Comparison of ENCODE assay signal across 19 cellular contexts in genomic region chr1:194297999-194298598, GRCh38.
DNase-seq lines count a peak whose midpoint lies in the region; ATAC-seq, FAIRE-seq and TF ChIP-seq lines count a peak whose summit lies in the region.
"Had no signal": no experiment of that assay in that cellular context is flagged by ENCODE, and none has a peak within 500 bp of the region (broad histone marks: within the 10 kb centered on the region; RNA-seq: fewer than 3 reads in every experiment).

No MANE protein-coding gene starts in this region.

- H4K20me1 ChIP-seq in HepG2 (ENCODE audit: insufficient read depth, low read length) (no peaks in the 10 kb centered on the region), OCI-LY3 (ENCODE audit: insufficient read depth, low read length) (no peaks in the 10 kb centered on the region), mammary epithelial cell (ENCODE audit: insufficient read depth, low read length) (no peaks in the 10 kb centered on the region)

- H3K9me3 ChIP-seq in HepG2 (ENCODE audit: low read length) (no peaks in the 10 kb centered on the region), right lobe of liver (no peaks in the 10 kb centered on the region), OCI-LY3 (ENCODE audit: insufficient read depth, low read length) (no peaks in the 10 kb centered on the region), mammary epithelial cell (replicated peaks; ENCODE audit: insufficient read depth, low read length) (no peaks in the 10 kb centered on the region), gastroesophageal sphincter (no peaks in the 10 kb centered on the region)
- H3K9me3 ChIP-seq: esophagus muscularis mucosa, heart left ventricle, pancreas, suprapubic skin had no signal

- H3K4me3 ChIP-seq in HepG2 (replicated peaks in 1 of 3; ENCODE audit: insufficient read depth in 1 of 3, low read depth in 2 of 3, low read length in 3 of 3) (no peak overlapping the region), right lobe of liver (no peak overlapping the region), OCI-LY3 (ENCODE audit: low read length) (no peak overlapping the region), mammary epithelial cell (replicated peaks in 1 of 3; ENCODE audit: insufficient read depth in 1 of 3, low read depth in 2 of 3, low read length in 3 of 3) (no peak overlapping the region), gastroesophageal sphincter (no peak overlapping the region)
- H3K4me3 ChIP-seq: esophagus muscularis mucosa, heart left ventricle, pancreas, PC-9, SK-N-MC, suprapubic skin had no signal

- no peak for FAIRE-seq in HepG2 (lab: Jason Lieb, UNC)
- FAIRE-seq: G401.6, GM12891, pancreas had no signal

- no peak for TF ChIP-seq CTCF in HepG2 (CRISPR knock-in tag; IDR thresholded peaks at IDR 0.05)
- no peak for TF ChIP-seq CTCF in right lobe of liver (IDR thresholded peaks at IDR 0.05)
- no peak for TF ChIP-seq CTCF in OCI-LY3 (IDR thresholded peaks at IDR 0.05; ENCODE audit: low read depth, low read length)
- no peak for TF ChIP-seq CTCF in mammary epithelial cell (conservative IDR thresholded peaks at IDR 0.05 in 1 of 2, IDR thresholded peaks at IDR 0.05 in 1 of 2; ENCODE audit: extremely low read depth in 1 of 2, insufficient read depth in 1 of 2, low read depth in 1 of 2, low read length in 2 of 2)
- no peak for TF ChIP-seq CTCF in gastroesophageal sphincter (IDR thresholded peaks at IDR 0.05)

- WGBS in HepG2 (ENCODE audit: low lambda C conversion rate) = 33% methylated on average over 1 of the region's 1 CpG
- WGBS in right lobe of liver (ENCODE audit: insufficient coverage, low coverage, low lambda C conversion rate, missing lambda C conversion rate) = no CpG with 5 or more reads among the region's 1 CpG
- 78% methylated on average over 1 of the region's 1 CpG for WGBS in mammary epithelial cell (ENCODE audit: low coverage, missing lambda C conversion rate)
- WGBS in gastroesophageal sphincter (ENCODE audit: low coverage in 1 of 2), 2 donors = 60% methylated on average over 1 of the region's 1 CpG; no CpG with 5 or more reads in 1 of the 2 donors

- H3K9ac ChIP-seq in HepG2 (ENCODE audit: insufficient read depth, low read depth, low read length) (no peak overlapping the region), OCI-LY3 (ENCODE audit: low read length) (no peak overlapping the region), mammary epithelial cell (ENCODE audit: insufficient read depth, low read length) (no peak overlapping the region)

- dilution Hi-C loops in mammary epithelial cell (cut with HindIII; ENCODE audit: low sequenced_read_pairs) = no loop called here

- TF ChIP-seq RAD21 in HepG2 (CRISPR knock-in tag; IDR thresholded peaks at IDR 0.05) = no peak

- H3K27ac ChIP-seq in HepG2 (ENCODE audit: extremely low read length, insufficient read depth, low read length) (no peak overlapping the region), right lobe of liver (no peak overlapping the region), OCI-LY3 (ENCODE audit: low read length) (no peak overlapping the region), mammary epithelial cell (ENCODE audit: insufficient read depth, low read depth, low read length) (no peak overlapping the region), gastroesophageal sphincter (no peak overlapping the region)
- H3K27ac ChIP-seq: esophagus muscularis mucosa, heart left ventricle, pancreas, PC-9, SK-N-MC, suprapubic skin had no signal

- no peaks in the 10 kb centered on the region for H3K36me3 ChIP-seq in HepG2 (replicated peaks in 1 of 2; ENCODE audit: control insufficient read depth in 1 of 2, insufficient read depth in 2 of 2, low read length in 2 of 2)
- no peaks in the 10 kb centered on the region for H3K36me3 ChIP-seq in right lobe of liver
- no peaks in the 10 kb centered on the region for H3K36me3 ChIP-seq in OCI-LY3 (replicated peaks; ENCODE audit: low read depth, low read length)
- H3K36me3 ChIP-seq in mammary epithelial cell (ENCODE audit: insufficient read depth, low read length) = no peaks in the 10 kb centered on the region
- H3K36me3 ChIP-seq in gastroesophageal sphincter = no peaks in the 10 kb centered on the region
- H3K36me3 ChIP-seq: esophagus muscularis mucosa, heart left ventricle, pancreas, suprapubic skin had no signal

- no peak for TF ChIP-seq EP300 in HepG2 (IDR thresholded peaks at IDR 0.05; ENCODE audit: low read depth in 2 of 2, low read length in 2 of 2)
- TF ChIP-seq EP300 in HepG2 (CRISPR knock-in tag; IDR thresholded peaks at IDR 0.05; ENCODE audit: borderline replicate concordance) = no peak
- no peak for TF ChIP-seq EP300 in gastroesophageal sphincter (IDR thresholded peaks at IDR 0.05)

- POLR2A ChIA-PET in HepG2 (lab: Yijun Ruan, JAX) = no interaction called here
- POLR2A ChIA-PET in HEK293T (lab: Yijun Ruan, JAX) = no interaction called here

- intact Hi-C loops in HepG2 (cut with micrococcal nuclease; ENCODE audit: unreplicated experiment) = loop anchor here (10.0 kb wide), 1 partner anchor 133 kb away; no protein-coding TSS in a partner anchor
- intact Hi-C loops in right lobe of liver (cut with DNase I) = no loop called here
- intact Hi-C loops in mammary epithelial cell (cut with micrococcal nuclease) = no loop called here

- H3K27me3 ChIP-seq in HepG2 (ENCODE audit: control insufficient read depth in 1 of 2, insufficient read depth in 2 of 2, low read length in 2 of 2) = no peaks in the 10 kb centered on the region
- no peaks in the 10 kb centered on the region for H3K27me3 ChIP-seq in right lobe of liver
- no peaks in the 10 kb centered on the region for H3K27me3 ChIP-seq in OCI-LY3 (ENCODE audit: low read depth, low read length)
- no peaks in the 10 kb centered on the region for H3K27me3 ChIP-seq in mammary epithelial cell (ENCODE audit: insufficient read depth, low read length)
- H3K27me3 ChIP-seq in gastroesophageal sphincter = no peaks in the 10 kb centered on the region
- H3K27me3 ChIP-seq: esophagus muscularis mucosa, heart left ventricle, pancreas, suprapubic skin had no signal

- H2AFZ ChIP-seq in HepG2 (ENCODE audit: low read length) = no peak overlapping the region
- H2AFZ ChIP-seq in OCI-LY3 (ENCODE audit: low read depth, low read length) = 0 out of 2 replicates have a peak overlapping the region, but pooled peaks have one; percentile 7
- peak overlapping the region; percentile 20 for H2AFZ ChIP-seq in mammary epithelial cell (ENCODE audit: low read depth, low read length)
- H2AFZ ChIP-seq: PC-9 had no signal

- in situ Hi-C loops in HepG2 (cut with HindIII; ENCODE audit: extremely low pct_ligation_motif_present, low pct_unique_long_range_greater_than_20kb) = no loop called here
- in situ Hi-C loops in mammary epithelial cell (cut with MboI; ENCODE audit: low sequenced_read_pairs in 2 of 2) = no loop called here

- no TSS peak for BruUV-seq in HepG2 (replicated peaks; lab: Mats Ljungman, UMichigan)
- no TSS peak for BruUV-seq in mammary epithelial cell (replicated peaks; lab: Mats Ljungman, UMichigan)

- DNase-seq in HepG2 (ENCODE audit: low spot score) (no peak), right lobe of liver (no peak), mammary epithelial cell (no peak), HEK293T (ENCODE audit: extremely low spot score) (no peak), NCI-H446 (lab: John Stamatoyannopoulos, UW) (no peak)
- DNase-seq: heart left ventricle; immature natural killer cell; NCI-H187 treated with DMSO at 0.1 percent for 48 hours; NCI-H510A treated with DMSO at 0.1 percent for 48 hours; pancreas; PC-9; stimulated activated CD4-positive, alpha-beta T cell treated with anti-CD3 and anti-CD28 coated beads, Interleukin-2, amount 100 ng/mL, for 48 hours had no signal

- H3K4me2 ChIP-seq in HepG2 (ENCODE audit: low read depth, low read length) (no peak overlapping the region), OCI-LY3 (ENCODE audit: low read length) (no peak overlapping the region), mammary epithelial cell (ENCODE audit: insufficient read depth, low read depth, low read length) (no peak overlapping the region)
- H3K4me2 ChIP-seq: PC-9 had no signal

- H3K79me2 ChIP-seq in HepG2 (ENCODE audit: insufficient read depth, low read length) = no peaks in the 10 kb centered on the region
- H3K79me2 ChIP-seq in OCI-LY3 (ENCODE audit: low read length) = no peaks in the 10 kb centered on the region
- H3K79me2 ChIP-seq in mammary epithelial cell (ENCODE audit: insufficient read depth, low read length) = no peaks in the 10 kb centered on the region

- TF ChIP-seq POLR2A in HepG2 (IDR thresholded peaks at IDR 0.05; ENCODE audit: insufficient read depth in 1 of 2, low read depth in 2 of 2, low read length in 2 of 2) (no peak), right lobe of liver (IDR thresholded peaks at IDR 0.05) (no peak), gastroesophageal sphincter (IDR thresholded peaks at IDR 0.05) (no peak)

- no peak for ATAC-seq in HepG2
- ATAC-seq in right lobe of liver = no peak
- ATAC-seq in gastroesophageal sphincter = no peak
- ATAC-seq: heart left ventricle, pancreas had no signal

- H3K4me1 ChIP-seq in HepG2 (ENCODE audit: insufficient read depth, low read length) (no peaks in the 10 kb centered on the region), right lobe of liver (no peaks in the 10 kb centered on the region), OCI-LY3 (ENCODE audit: low read length) (peaks cover 14% of the 10 kb centered on the region), mammary epithelial cell (ENCODE audit: insufficient read depth, low read length) (no peaks in the 10 kb centered on the region), gastroesophageal sphincter (no peaks in the 10 kb centered on the region)
- H3K4me1 ChIP-seq: esophagus muscularis mucosa, heart left ventricle, pancreas, suprapubic skin had no signal

- CTCF ChIA-PET in HepG2 (lab: Yijun Ruan, JAX; ENCODE audit: low intra/inter-chr PET ratio, low total read pairs) (no interaction called here), mammary epithelial cell (lab: Charles Lee; ENCODE audit: low non-redundant PET) (no interaction called here), HEK293T (lab: Yijun Ruan, JAX) (no interaction called here)

TF ChIP-seq in HepG2, 621 proteins besides CTCF, POLR2A, EP300 and RAD21 (continues in another document):
- TF ChIP-seq ZNF101 (CRISPR knock-in tag; IDR thresholded peaks at IDR 0.05; ENCODE audit: borderline replicate concordance, low read depth) (no peak), CEBPG (CRISPR knock-in tag; IDR thresholded peaks at IDR 0.05) (peak; percentile 54), ZSCAN25 (CRISPR knock-in tag; IDR thresholded peaks at IDR 0.05) (no peak), ZNF30 (CRISPR knock-in tag; IDR thresholded peaks at IDR 0.05) (no peak), CEBPB (IDR thresholded peaks at IDR 0.05; ENCODE audit: borderline replicate concordance, low read depth, low read length) (peak; percentile 72; the same call in 1 of the 2 replicates)

TF ChIP-seq in HEK293T, 16 proteins besides CTCF, POLR2A, EP300 and RAD21:
- TF ChIP-seq L3MBTL2 (conservative IDR thresholded peaks at IDR 0.05) = no peak
- TF ChIP-seq SUZ12 (IDR thresholded peaks at IDR 0.05) = no peak
- TF ChIP-seq CTBP1 (IDR thresholded peaks at IDR 0.05; ENCODE audit: borderline replicate concordance) = no peak
- TF ChIP-seq ELF4 (IDR thresholded peaks at IDR 0.05) = no peak
- no peak for TF ChIP-seq HDGF (IDR thresholded peaks at IDR 0.05; ENCODE audit: borderline replicate concordance)
- TF ChIP-seq NFRKB (IDR thresholded peaks at IDR 0.05) = no peak
- TF ChIP-seq ARNT (IDR thresholded peaks at IDR 0.05) = no peak
